In genomic region chr2:86185517-86186212, GRCh38 we compare ENCODE assay signal across 8 cellular contexts. TPM values are rescaled to one million over a fixed set of nuclear protein-coding genes. Genes with fewer than 3 reads are reported as not detected.
A peak's percentile ranks its signal among the peaks of the same experiment; 100 is the strongest.
DNase-seq lines count a peak whose midpoint lies in the region; ATAC-seq and TF ChIP-seq lines count a peak whose summit lies in the region.
"Had no signal": no experiment of that assay in that cellular context is flagged by ENCODE, and none has a peak within 500 bp of the region (broad histone marks: within the 10 kb centered on the region; RNA-seq: fewer than 3 reads in every experiment).

No MANE protein-coding gene starts in this region.

- H2AFZ ChIP-seq in OCI-LY1 (ENCODE audit: low read length): no peak overlapping the region

- intact Hi-C loops in spleen (cut with DNase I; ENCODE audit: low total_unique reads): no loop called here

- TF ChIP-seq POLR2A in spleen (IDR thresholded peaks at IDR 0.05): no peak

- peak overlapping the region; percentile 40 for H3K4me2 ChIP-seq in OCI-LY1 (ENCODE audit: low read length)

- peak overlapping the region; percentile 77 for H3K27ac Mint-ChIP-seq in endothelial cell (ENCODE audit: unreplicated experiment)

- H3K27me3 ChIP-seq in OCI-LY1 (ENCODE audit: insufficient read depth, low read length): no peaks in the 10 kb centered on the region
- no peaks in the 10 kb centered on the region for H3K27me3 ChIP-seq in spleen (replicated peaks in 1 of 7)
- H3K27me3 ChIP-seq: SJSA1 had no signal

- DNase-seq in endothelial cell (ENCODE audit: low spot score): no peak
- no peak for DNase-seq in spleen
- DNase-seq in NCI-H510A (lab: John Stamatoyannopoulos, UW): no peak
- no peak for DNase-seq in caudate nucleus (lab: John Stamatoyannopoulos, UW)
- DNase-seq in HK-2 (ENCODE audit: unreplicated experiment): no peak

- no peaks in the 10 kb centered on the region for H3K9me2 ChIP-seq in OCI-LY1 (ENCODE audit: low read depth, low read length)

- H3K9me3 ChIP-seq in OCI-LY1 (ENCODE audit: low read length) (no peaks in the 10 kb centered on the region), spleen (no peaks in the 10 kb centered on the region)
- H3K9me3 ChIP-seq: SJSA1 had no signal

- H3K9me3 Mint-ChIP-seq in endothelial cell (ENCODE audit: unreplicated experiment): no peaks in the 10 kb centered on the region

- H3F3A ChIP-seq in OCI-LY1 (ENCODE audit: insufficient read depth, low read length): no peaks in the 10 kb centered on the region

- H3K4me1 Mint-ChIP-seq in endothelial cell (ENCODE audit: unreplicated experiment): peaks cover 20% of the 10 kb centered on the region

- ATAC-seq in GM18907 (IDR thresholded peaks at IDR 0.05; ENCODE audit: unreplicated experiment): peak; percentile 37

- 2 to 18% (median 9%) methylated on average over 1 of the region's 1 CpG for WGBS in spleen, 5 donors

- peaks cover under 1% of the 10 kb centered on the region for H3K27me3 Mint-ChIP-seq in endothelial cell (ENCODE audit: unreplicated experiment)

- H3K27ac ChIP-seq in OCI-LY1 (ENCODE audit: low read depth, low read length, poor library complexity, severe bottlenecking) (peak overlapping the region; percentile 73), spleen (peak overlapping the region; percentile 19 to 79 (median 67)), caudate nucleus (ENCODE audit: low read depth, low read length) (no peak overlapping the region)
- H3K27ac ChIP-seq: SJSA1 had no signal

- no peak for TF ChIP-seq CTCF in OCI-LY1 (IDR thresholded peaks at IDR 0.05; ENCODE audit: low read length)
- no peak for TF ChIP-seq CTCF in endothelial cell (IDR thresholded peaks at IDR 0.05; ENCODE audit: unreplicated experiment)
- TF ChIP-seq CTCF in spleen (IDR thresholded peaks at IDR 0.05 in 8 of 11, conservative IDR thresholded peaks at IDR 0.05 in 3 of 11): no peak

- H3K4me3 Mint-ChIP-seq in endothelial cell (ENCODE audit: unreplicated experiment): peak overlapping the region; percentile 15

- peaks cover 2% of the 10 kb centered on the region; the same call in 1 of the 2 replicates for H4K20me1 ChIP-seq in OCI-LY1 (ENCODE audit: insufficient read depth, low read length)

- H3K4me1 ChIP-seq in OCI-LY1 (ENCODE audit: insufficient read depth, low read length, severe bottlenecking) (peaks cover 51% of the 10 kb centered on the region), spleen (peaks cover 37 to 94% (median 62%) of the 10 kb centered on the region in 6 donors)
- H3K4me1 ChIP-seq: SJSA1 had no signal

- peaks cover 29% of the 10 kb centered on the region for H3K36me3 ChIP-seq in OCI-LY1 (ENCODE audit: insufficient read depth, low read length)
- peaks cover 0 to 27% (median 2%) of the 10 kb centered on the region in 6 donors for H3K36me3 ChIP-seq in spleen

- peak overlapping the region; percentile 16; the same call in 1 of the 2 replicates for H3K9ac ChIP-seq in OCI-LY1 (ENCODE audit: low read length)

- H3K79me2 ChIP-seq in OCI-LY1 (ENCODE audit: insufficient read depth, low read length): peaks cover 99% of the 10 kb centered on the region

- H3K36me3 Mint-ChIP-seq in endothelial cell (ENCODE audit: low read depth, unreplicated experiment): peaks cover 3% of the 10 kb centered on the region

- H3K4me3 ChIP-seq in OCI-LY1 (ENCODE audit: low read depth, low read length, poor library complexity, severe bottlenecking) (peak overlapping the region; percentile 12), spleen (no peak overlapping the region)
- H3K4me3 ChIP-seq: SJSA1 had no signal

RNA-seq across cellular contexts. Expression of gene IMMT, which starts 9.6 kb away (rescaled TPM):
- total RNA-seq in endothelial cell (ENCODE audit: unreplicated experiment) (107 TPM), spleen (10 to 100 TPM; 50.4 to 80.9 (median 72.2) TPM)
- 10 to 100 TPM; 30.7 to 43.4 (median 35.1) TPM for polyA plus RNA-seq in spleen

RNA-seq across cellular contexts. Expression of gene MRPL35, which starts 13.6 kb away (rescaled TPM):
- total RNA-seq in endothelial cell (ENCODE audit: unreplicated experiment): 30.8 TPM
- total RNA-seq in spleen: 10 to 100 TPM; 16.4 to 42.5 (median 23.6) TPM
- polyA plus RNA-seq in spleen: 10 to 100 TPM; 24.5 to 36.6 (median 34.5) TPM
